Comparison of ENCODE assay signal across 26 cellular contexts in genomic region chr11:64076764-64077163, GRCh38. TPM values are rescaled to one million over a fixed set of nuclear protein-coding genes. Genes with fewer than 3 reads are reported as not detected.
"Had no signal": no experiment of that assay in that cellular context is flagged by ENCODE, and none has a peak within 500 bp of the region (broad histone marks: within the 10 kb centered on the region; RNA-seq: fewer than 3 reads in every experiment).

No MANE protein-coding gene starts in this region.

- H3K36me3 ChIP-seq: lower lobe of right lung, prostate gland, sigmoid colon, suprapubic skin, tibial artery, upper lobe of left lung, uterus had no signal

- H3K27me3 ChIP-seq: sigmoid colon, suprapubic skin, tibial artery, upper lobe of left lung, uterus had no signal

- H3K4me3 ChIP-seq: lower lobe of right lung, prostate gland, sigmoid colon, suprapubic skin, tibial artery, upper lobe of left lung, uterus had no signal

- ATAC-seq: foreskin keratinocyte; left lobe of liver; lower lobe of right lung; stimulated activated effector memory CD8-positive, alpha-beta T cell treated with anti-CD3 and anti-CD28 coated beads, Interleukin-12 subunit alpha, Interleukin-12 subunit beta, amount 100 ng/mL, for 72 hours; stimulated activated naive CD8-positive, alpha-beta T cell treated with anti-CD3 and anti-CD28 coated beads, Interleukin-15, Interleukin-2, amounts not matched to agents 100 U/mL and 50 U/mL, for 24 hours had no signal

- H3K4me1 ChIP-seq: foreskin keratinocyte, lower lobe of right lung, parathyroid adenoma, prostate gland, tibial artery, upper lobe of left lung had no signal

- H3K9me3 ChIP-seq: lower lobe of right lung, prostate gland, sigmoid colon, suprapubic skin, tibial artery, upper lobe of left lung, uterus had no signal

- DNase-seq: cerebellar nuclear complex; dermis blood vessel endothelial cell; effector CD4-positive, alpha-beta T cell; endodermal cell; erythroblast; foreskin keratinocyte; head of caudate nucleus; hypothalamus; kidney glomerular epithelial cell; lower lobe of right lung; retina; sigmoid colon; small intestine; stimulated activated CD4-positive, alpha-beta T cell treated with anti-CD3 and anti-CD28 coated beads, Interleukin-2, amount 100 ng/mL, for 48 hours; stimulated activated naive CD8-positive, alpha-beta T cell treated with anti-CD3 and anti-CD28 coated beads, Interleukin-15, Interleukin-2, amounts not matched to agents 100 U/mL and 50 U/mL, for 24 hours; tibial artery; uterus had no signal

- H3K27ac ChIP-seq: foreskin keratinocyte, lower lobe of right lung, parathyroid adenoma, prostate gland, sigmoid colon, suprapubic skin, tibial artery, upper lobe of left lung, uterus had no signal

RNA-seq across cellular contexts. Expression of gene FLRT1, which starts 41.0 kb away (rescaled TPM):
- total RNA-seq: dermis blood vessel endothelial cell; endodermal cell; endothelial cell of umbilical vein; foreskin keratinocyte; left lobe of liver; lower lobe of right lung; natural killer cell treated with Interleukin-12 subunit alpha and Interleukin-12 subunit beta and Interleukin-15 and Interleukin-18, amount 100 ng/mL, for 72 hours; omental fat pad; suprapubic skin had no signal
- polyA plus RNA-seq: endothelial cell of umbilical vein, foreskin keratinocyte had no signal
